Comparison of ENCODE assay signal across 8 cellular contexts in the genomic region with DNA sequence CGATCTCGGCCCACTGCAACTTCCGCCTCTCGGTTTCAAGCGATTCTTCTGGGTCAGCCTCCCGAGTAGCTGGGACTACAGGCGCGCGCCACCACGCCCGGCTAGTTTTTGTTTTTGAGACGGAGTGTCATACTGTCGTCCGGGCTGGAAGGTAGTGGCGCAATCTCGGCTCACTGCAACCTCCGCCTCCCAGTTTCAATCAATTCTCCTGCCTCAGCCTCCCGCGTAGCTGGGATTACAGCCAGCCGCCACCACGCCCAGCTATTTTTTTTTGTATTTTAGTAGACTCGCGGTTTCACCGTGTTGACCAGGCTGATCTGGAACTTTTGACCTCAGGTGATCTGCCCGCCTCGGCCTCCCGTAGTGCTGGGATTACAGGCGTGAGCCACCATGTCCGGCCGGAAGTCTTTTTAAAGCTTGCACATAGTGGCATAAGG. TPM values are rescaled to one million over a fixed set of nuclear protein-coding genes. Genes with fewer than 3 reads are reported as not detected.
DNase-seq lines count a peak whose midpoint lies in the region; ATAC-seq, FAIRE-seq and TF ChIP-seq lines count a peak whose summit lies in the region.

No MANE protein-coding gene starts in this region.

- in situ Hi-C loops in mammary epithelial cell (cut with MboI; ENCODE audit: low sequenced_read_pairs in 2 of 2) = no loop called here

- H3K27ac ChIP-seq in A549 = peak overlapping the region in 1 of 2 experiments; percentile 93; a peak in 3 of 6 replicates
- H3K27ac ChIP-seq in HUES64 (ENCODE audit: low read depth, low read length) = no peak overlapping the region
- peak overlapping the region; percentile 94 for H3K27ac ChIP-seq in mammary epithelial cell (ENCODE audit: insufficient read depth, low read depth, low read length)

- H3K4me3 ChIP-seq in A549 = peak overlapping the region; percentile 78
- peak overlapping the region; percentile 86 for H3K4me3 ChIP-seq in HUES64 (ENCODE audit: low read length)
- H3K4me3 ChIP-seq in mammary epithelial cell (replicated peaks in 1 of 3; ENCODE audit: insufficient read depth in 1 of 3, low read depth in 2 of 3, low read length in 3 of 3) = peak overlapping the region; percentile 57 to 87 (median 87)
- H3K4me3 ChIP-seq in mucosa of descending colon = no peak overlapping the region

- TF ChIP-seq RAD21 in A549 (conservative IDR thresholded peaks at IDR 0.05 in 1 of 2, IDR thresholded peaks at IDR 0.05 in 1 of 2) = no peak

- H3K9ac ChIP-seq in HUES64 (ENCODE audit: low read depth, low read length) (no peak overlapping the region), mammary epithelial cell (ENCODE audit: insufficient read depth, low read length) (peak overlapping the region; percentile 99)

- H3K36me3 ChIP-seq in HUES64 (ENCODE audit: insufficient read depth, low read length) (peaks cover 36% of the 10 kb centered on the region), mammary epithelial cell (ENCODE audit: insufficient read depth, low read length) (peaks cover 4% of the 10 kb centered on the region), mucosa of descending colon (ENCODE audit: low read depth) (no peaks in the 10 kb centered on the region)

- H3K79me2 ChIP-seq in mammary epithelial cell (ENCODE audit: insufficient read depth, low read length) = peaks cover 79% of the 10 kb centered on the region

- H4K20me1 ChIP-seq in mammary epithelial cell (ENCODE audit: insufficient read depth, low read length) = peaks cover 3% of the 10 kb centered on the region

- no peak for FAIRE-seq in A549 (lab: Jason Lieb, UNC)

- DNase-seq in A549 (ENCODE audit: low read depth in 1 of 2, low spot score in 1 of 2) (peak in 1 of 2 experiments; percentile 9), mammary epithelial cell (peak; percentile 16), mucosa of descending colon (peak; percentile 26 to 60 (median 45)), T1000 (lab: John Stamatoyannopoulos, UW) (no peak), GM03348 (ENCODE audit: low spot score) (no peak)

- H3K9me3 ChIP-seq in A549 = no peaks in the 10 kb centered on the region
- no peaks in the 10 kb centered on the region for H3K9me3 ChIP-seq in HUES64 (ENCODE audit: insufficient read depth, low read depth, low read length)
- no peaks in the 10 kb centered on the region for H3K9me3 ChIP-seq in mammary epithelial cell (replicated peaks; ENCODE audit: insufficient read depth, low read length)
- H3K9me3 ChIP-seq in mucosa of descending colon = no peaks in the 10 kb centered on the region

- TF ChIP-seq EP300 in A549 (IDR thresholded peaks at IDR 0.05) = no peak

- dilution Hi-C loops in mammary epithelial cell (cut with HindIII; ENCODE audit: low sequenced_read_pairs) = loop anchor here (25.0 kb wide), 1 partner anchor 298 kb away; no protein-coding TSS in a partner anchor

- TF ChIP-seq POLR2A in A549 (IDR thresholded peaks at IDR 0.05; ENCODE audit: low read length) = no peak

- ATAC-seq in A549 (no peak), mucosa of descending colon (no peak), GM19467 (IDR thresholded peaks at IDR 0.05; ENCODE audit: unreplicated experiment) (no peak), GM18909 (IDR thresholded peaks at IDR 0.05; ENCODE audit: poor library complexity, unreplicated experiment) (no peak)

- POLR2A ChIA-PET in A549 (lab: Yijun Ruan, JAX) = no interaction called here

- no TSS peak for BruUV-seq in mammary epithelial cell (replicated peaks; lab: Mats Ljungman, UMichigan)

- no peak for TF ChIP-seq CTCF in A549 (IDR thresholded peaks at IDR 0.05)
- TF ChIP-seq CTCF in mammary epithelial cell (conservative IDR thresholded peaks at IDR 0.05 in 1 of 2, IDR thresholded peaks at IDR 0.05 in 1 of 2; ENCODE audit: extremely low read depth in 1 of 2, insufficient read depth in 1 of 2, low read depth in 1 of 2, low read length in 2 of 2) = no peak
- TF ChIP-seq CTCF in mucosa of descending colon (IDR thresholded peaks at IDR 0.05) = no peak

- WGBS in A549 (ENCODE audit: missing lambda C conversion rate) = 61% methylated on average over 29 of the region's 30 CpGs
- 91% methylated on average over 30 of the region's 30 CpGs for WGBS in HUES64
- whole genome bisulfite sequencing in mammary epithelial cell (ENCODE audit: low coverage, missing lambda C conversion rate) = 74% methylated on average over 22 of the region's 30 CpGs

- intact Hi-C loops in mammary epithelial cell (cut with micrococcal nuclease) = no loop called here
- intact Hi-C loops in mucosa of descending colon (cut with DNase I, micrococcal nuclease) = no loop called here

- peak overlapping the region; percentile 71 for H3K4me2 ChIP-seq in A549
- H3K4me2 ChIP-seq in mammary epithelial cell (ENCODE audit: insufficient read depth, low read depth, low read length) = peak overlapping the region; percentile 92

- H3K4me1 ChIP-seq in A549 = 0 out of 3 replicates have a peak, but pooled peaks cover 7% of the 10 kb centered on the region
- peaks cover 30% of the 10 kb centered on the region for H3K4me1 ChIP-seq in HUES64 (ENCODE audit: insufficient read depth, low read length)
- H3K4me1 ChIP-seq in mammary epithelial cell (ENCODE audit: insufficient read depth, low read length) = peaks cover 65% of the 10 kb centered on the region
- peaks cover 28% of the 10 kb centered on the region for H3K4me1 ChIP-seq in mucosa of descending colon (ENCODE audit: low read depth)

- CTCF ChIA-PET in A549 (lab: Yijun Ruan, JAX) (interaction anchor here (0.6 to 1.0 kb wide), 4 partner anchors 27 to 1684 kb away, joined by 3 to 4 read pairs (median 3); no protein-coding TSS in a partner anchor), mammary epithelial cell (lab: Charles Lee; ENCODE audit: low non-redundant PET) (no interaction called here)

- no peak overlapping the region for H2AFZ ChIP-seq in mammary epithelial cell (ENCODE audit: low read depth, low read length)

- H3K27me3 ChIP-seq in HUES64 (ENCODE audit: insufficient read depth, low read length) (no peaks in the 10 kb centered on the region), mammary epithelial cell (ENCODE audit: insufficient read depth, low read length) (no peaks in the 10 kb centered on the region)

TF ChIP-seq in A549, 52 proteins besides CTCF, POLR2A, EP300 and RAD21:
- TF ChIP-seq EHF (CRISPR knock-in tag; IDR thresholded peaks at IDR 0.05) (no peak), FOXS1 (CRISPR knock-in tag; IDR thresholded peaks at IDR 0.05) (no peak), CEBPB (IDR thresholded peaks at IDR 0.05) (peak in 1 of 2 experiments; percentile 31; a peak in 1 of 4 replicates), ZFP36 (IDR thresholded peaks at IDR 0.05; ENCODE audit: borderline replicate concordance, partially characterized antibody) (no peak)
- TF ChIP-seq, protein P1, sequence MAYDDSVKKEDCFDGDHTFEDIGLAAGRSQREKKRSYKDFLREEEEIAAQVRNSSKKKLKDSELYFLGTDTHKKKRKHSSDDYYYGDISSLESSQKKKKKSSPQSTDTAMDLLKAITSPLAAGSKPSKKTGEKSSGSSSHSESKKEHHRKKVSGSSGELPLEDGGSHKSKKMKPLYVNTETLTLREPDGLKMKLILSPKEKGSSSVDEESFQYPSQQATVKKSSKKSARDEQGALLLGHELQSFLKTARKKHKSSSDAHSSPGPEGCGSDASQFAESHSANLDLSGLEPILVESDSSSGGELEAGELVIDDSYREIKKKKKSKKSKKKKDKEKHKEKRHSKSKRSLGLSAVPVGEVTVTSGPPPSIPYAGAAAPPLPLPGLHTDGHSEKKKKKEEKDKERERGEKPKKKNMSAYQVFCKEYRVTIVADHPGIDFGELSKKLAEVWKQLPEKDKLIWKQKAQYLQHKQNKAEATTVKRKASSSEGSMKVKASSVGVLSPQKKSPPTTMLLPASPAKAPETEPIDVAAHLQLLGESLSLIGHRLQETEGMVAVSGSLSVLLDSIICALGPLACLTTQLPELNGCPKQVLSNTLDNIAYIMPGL (CRISPR knock-in tag; IDR thresholded peaks at IDR 0.05; ENCODE audit: borderline replicate concordance) = no peak

RNA-seq across cellular contexts. Expression of gene SMC5, which starts 1.2 kb away (rescaled TPM):
- polyA plus RNA-seq in A549 (2011; rRNA removed) = 16.5 and 28.0 TPM in 2 replicates
- 4.0 and 4.1 TPM in 2 replicates for polyA plus RNA-seq in A549 (2012; cell fraction: cytosol; rRNA removed)
- 4.4 and 7.5 TPM in 2 replicates for polyA plus RNA-seq in A549 (2012; cell fraction: nucleus; rRNA removed)
- polyA plus RNA-seq in A549 (2017; fragmentation: RNase III; extraction: RNeasy Plus Mini Kit Qiagen cat#74134 plus additional on column Dnase treatment) = 17.4 to 18.5 TPM (median 18.0 TPM) in 3 replicates
- 6.5 TPM in 2 replicates for polyA minus RNA-seq in A549 (2011; rRNA and poly(A)+ RNA removed)
- polyA plus RNA-seq in HUES64 (2013, experiment 1 of 2) = 14.8 TPM
- polyA plus RNA-seq in HUES64 (2013, experiment 2 of 2) = 15.7 TPM
- 10 to 100 TPM; 24.8 to 28.0 TPM for total RNA-seq in mammary epithelial cell
- polyA plus RNA-seq in mammary epithelial cell = 6.9 TPM
- polyA minus RNA-seq in mammary epithelial cell = 7.0 TPM
- 10 to 100 TPM; 23.7 to 32.1 (median 31.7) TPM for total RNA-seq in mucosa of descending colon

Comparison
In these comparisons a context has a peak if more than half of its experiments do, and no peak if none do; other contexts are left out.
1. DNase-seq: peak in mammary epithelial cell (single experiment) and mucosa of descending colon (3 of 3); none in T1000 (single experiment) and GM03348 (single experiment).